Comparison of ENCODE assay signal across 11 cellular contexts in the genomic region with DNA sequence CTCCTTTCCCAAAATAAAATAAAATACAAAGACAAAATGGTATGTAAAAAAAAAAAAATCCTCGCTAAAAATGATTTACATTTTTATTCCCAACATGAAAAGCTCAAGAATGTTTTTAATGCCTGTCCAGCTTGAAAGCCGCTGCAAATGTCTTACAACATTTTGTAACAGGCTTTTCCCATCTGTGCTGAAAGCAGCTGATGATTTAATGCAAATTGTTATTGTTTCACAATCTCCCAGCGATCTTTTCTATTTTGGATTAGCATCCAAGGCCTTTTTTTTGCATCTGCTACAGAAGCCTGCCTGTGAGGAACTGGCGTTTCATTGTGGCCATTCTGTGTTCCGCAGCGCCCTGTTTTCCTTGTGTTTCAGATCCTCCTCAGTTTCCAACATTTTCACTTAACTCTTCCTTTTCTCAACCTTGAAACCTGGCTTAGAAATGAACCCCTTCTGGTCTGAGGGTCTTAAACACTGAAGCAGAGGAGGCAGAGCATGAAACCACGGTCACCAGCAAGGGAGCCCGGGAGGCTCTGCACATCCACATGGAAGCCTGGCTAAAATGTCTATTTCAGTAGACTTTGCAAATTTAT.
DNase-seq lines count a peak whose midpoint lies in the region; ATAC-seq and TF ChIP-seq lines count a peak whose summit lies in the region.
"Had no signal": no experiment of that assay in that cellular context is flagged by ENCODE, and none has a peak within 500 bp of the region (broad histone marks: within the 10 kb centered on the region; RNA-seq: fewer than 3 reads in every experiment).

No MANE protein-coding gene starts in this region.

- H3K9me3 ChIP-seq in heart left ventricle, result peaks cover 0 to 15% (median 0%) of the 10 kb centered on the region in 12 donors
- H3K9me3 ChIP-seq in neuronal stem cell (replicated peaks in 1 of 2; ENCODE audit: control insufficient read depth in 2 of 2, insufficient read depth in 1 of 2, low read depth in 1 of 2, low read length in 2 of 2), result peaks cover 0 to 16% of the 10 kb centered on the region in 2 donors
- H3K9me3 ChIP-seq in aorta (ENCODE audit: control insufficient read depth, low read length), result no peaks in the 10 kb centered on the region
- H3K9me3 ChIP-seq: upper lobe of left lung had no signal

- H2BK15ac ChIP-seq in neuronal stem cell (ENCODE audit: low read length), result no peak overlapping the region

- H2BK5ac ChIP-seq in neuronal stem cell (ENCODE audit: low read length), result no peak overlapping the region

- H3K36me3 ChIP-seq in heart left ventricle (no peaks in the 10 kb centered on the region), neuronal stem cell (replicated peaks in 1 of 2; ENCODE audit: control insufficient read depth in 2 of 2, insufficient read depth in 2 of 2, low read length in 2 of 2) (no peaks in the 10 kb centered on the region), aorta (ENCODE audit: control insufficient read depth in 1 of 2, insufficient read depth in 2 of 2, low read length in 1 of 2) (no peaks in the 10 kb centered on the region)
- H3K36me3 ChIP-seq: upper lobe of left lung had no signal

- H2AFZ ChIP-seq in neuronal stem cell (ENCODE audit: low read length), result peak overlapping the region; percentile 70

- intact Hi-C loops in heart left ventricle (cut with DNase I) (loop anchor here in 1 of 10 donors (10.0 kb wide), 1 partner anchor 768 kb away; a partner anchor contains a TSS), Right ventricle myocardium inferior (cut with DNase I) (no loop called here), aorta (cut with DNase I) (loop anchor here in 1 of 2 donors (10.0 kb wide), 1 partner anchor 768 kb away; a partner anchor contains a TSS)

- H3K79me1 ChIP-seq in neuronal stem cell (ENCODE audit: low read depth, low read length), result no peaks in the 10 kb centered on the region

- H3K14ac ChIP-seq in neuronal stem cell (ENCODE audit: low read length), result no peak overlapping the region

- no peak for TF ChIP-seq CTCF in heart left ventricle (IDR thresholded peaks at IDR 0.05)
- TF ChIP-seq CTCF in fibroblast of villous mesenchyme (IDR thresholded peaks at IDR 0.05; ENCODE audit: insufficient read depth, low read depth, low read length), result no peak

- DNase-seq in heart left ventricle (no peak), Right ventricle myocardium inferior (ENCODE audit: missing footprints) (no peak), fibroblast of villous mesenchyme (ENCODE audit: low read depth) (peak; percentile 93), neuronal stem cell (ENCODE audit: low spot score) (no peak), aorta (no peak), caudate nucleus (lab: John Stamatoyannopoulos, UW) (no peak)
- DNase-seq: activated naive CD4-positive, alpha-beta T cell treated with anti-CD3 and anti-CD28 coated beads, Interleukin-2, amount 10 ng/mL, durations not matched to agents 7 days and 5 days; retina had no signal

- peaks cover 0 to 26% (median 0%) of the 10 kb centered on the region in 12 donors for H3K4me1 ChIP-seq in heart left ventricle
- H3K4me1 ChIP-seq in neuronal stem cell (ENCODE audit: control insufficient read depth in 2 of 2, insufficient read depth in 1 of 2, low read depth in 1 of 2, low read length in 2 of 2), result peaks cover 2 to 3% of the 10 kb centered on the region in 2 donors
- H3K4me1 ChIP-seq in aorta (ENCODE audit: control insufficient read depth in 1 of 2, insufficient read depth in 2 of 2, low read length in 2 of 2), result no peaks in the 10 kb centered on the region

- no peak overlapping the region for H3K23ac ChIP-seq in neuronal stem cell (ENCODE audit: low read depth, low read length, poor library complexity)

- ATAC-seq in heart left ventricle, result peak in 1 of 4 donors; percentile 57
- ATAC-seq in Right ventricle myocardium inferior, result no peak
- peak; percentile 67 for ATAC-seq in aorta (ENCODE audit: low FRiP score)
- ATAC-seq in GM18498 (IDR thresholded peaks at IDR 0.05; ENCODE audit: unreplicated experiment), result no peak
- no peak for ATAC-seq in HG03439 (IDR thresholded peaks at IDR 0.05; ENCODE audit: unreplicated experiment)

- H3K18ac ChIP-seq in neuronal stem cell (ENCODE audit: low read length), result no peak overlapping the region

- H3K27me3 ChIP-seq in heart left ventricle (no peaks in the 10 kb centered on the region), neuronal stem cell (ENCODE audit: control insufficient read depth in 3 of 3, insufficient read depth in 3 of 3, low read depth in 1 of 3, low read length in 3 of 3) (no peaks in the 10 kb centered on the region), aorta (ENCODE audit: control insufficient read depth in 1 of 2, insufficient read depth in 2 of 2, low read length in 1 of 2) (no peaks in the 10 kb centered on the region)
- H3K27me3 ChIP-seq: upper lobe of left lung had no signal

- H3K9ac ChIP-seq in neuronal stem cell (ENCODE audit: low read depth, low read length, poor library complexity), result no peak overlapping the region

- H3K4me3 ChIP-seq in heart left ventricle (no peak overlapping the region), fibroblast of villous mesenchyme (ENCODE audit: low read depth, low read length) (no peak overlapping the region), neuronal stem cell (ENCODE audit: low read length in 2 of 2) (no peak overlapping the region), aorta (ENCODE audit: low read length in 2 of 2) (no peak overlapping the region)
- H3K4me3 ChIP-seq: upper lobe of left lung had no signal

- no peak for TF ChIP-seq POLR2A in heart left ventricle (IDR thresholded peaks at IDR 0.05)

- H3K27ac ChIP-seq in heart left ventricle, result peak overlapping the region in 8 of 12 donors; percentile 53 to 82 (median 68)
- no peak overlapping the region for H3K27ac ChIP-seq in neuronal stem cell (replicated peaks; ENCODE audit: low read length)
- peak overlapping the region in 1 of 2 donors; percentile 55 for H3K27ac ChIP-seq in aorta (ENCODE audit: low read depth in 1 of 2, low read length in 2 of 2)
- no peak overlapping the region for H3K27ac ChIP-seq in caudate nucleus (ENCODE audit: low read depth, low read length)

- H2AK5ac ChIP-seq in neuronal stem cell (ENCODE audit: low read depth, low read length), result no peak overlapping the region

- H4K8ac ChIP-seq in neuronal stem cell (ENCODE audit: low read depth, low read length), result no peak overlapping the region

- no peak overlapping the region for H4K91ac ChIP-seq in neuronal stem cell (ENCODE audit: low read depth, low read length, poor library complexity)

- no peak overlapping the region for H3K4ac ChIP-seq in neuronal stem cell (ENCODE audit: low read length)

- no peak overlapping the region for H2BK120ac ChIP-seq in neuronal stem cell (ENCODE audit: low read depth, low read length)

- no peak overlapping the region for H2BK12ac ChIP-seq in neuronal stem cell (ENCODE audit: low read length)

- WGBS in heart left ventricle, 4 donors, result 67 to 81% (median 76%) methylated on average over 8 of the region's 8 CpGs
- no CpG with 5 or more reads among the region's 8 CpGs for WGBS in neuronal stem cell (ENCODE audit: extremely low coverage in 2 of 2, insufficient read length in 2 of 2, insufficient replicate concordance in 1 of 2), 2 donors
- WGBS in aorta, 2 donors, result 13 to 25% methylated on average over 8 of the region's 8 CpGs

- H3K4me2 ChIP-seq in neuronal stem cell (ENCODE audit: insufficient read depth, low read length, poor library complexity, severe bottlenecking), result no peak overlapping the region

Comparison
In these comparisons a context has a peak if more than half of its experiments do, and no peak if none do; other contexts are left out.
1. H3K27ac ChIP-seq: peak in heart left ventricle (8 of 12); none in neuronal stem cell (single experiment) and caudate nucleus (single experiment).